ENCODE assay signal across 8 cellular contexts in genomic region chr6:125781307-125781868, GRCh38. TPM values are rescaled to one million over a fixed set of nuclear protein-coding genes. Genes with fewer than 3 reads are reported as not detected.
DNase-seq lines count a peak whose midpoint lies in the region; ATAC-seq and TF ChIP-seq lines count a peak whose summit lies in the region.

No MANE protein-coding gene starts in this region.

- POLR2A ChIA-PET in WTC11 (lab: Charles Lee): interaction anchor here (0.5 to 2.0 kb wide), 7 partner anchors 9 to 418 kb away, joined by 3 to 27 read pairs (median 4); partner anchors contain the start of genes NCOA7 and TRMT11

- no peaks in the 10 kb centered on the region for H4K20me1 ChIP-seq in MM.1S (ENCODE audit: insufficient read depth, low read length)

- TF ChIP-seq CTCF in HFF-Myc (IDR thresholded peaks at IDR 0.05; ENCODE audit: low read depth, low read length, missing control alignments) (peak; percentile 14), MM.1S (IDR thresholded peaks at IDR 0.05; ENCODE audit: low read length) (peak; percentile 26), WTC11 (IDR thresholded peaks at IDR 0.05) (no peak), prostate gland (IDR thresholded peaks at IDR 0.05) (no peak)

- peaks cover 7% of the 10 kb centered on the region; the same call in 1 of the 2 replicates for H3K4me1 ChIP-seq in MM.1S (ENCODE audit: low read length)
- H3K4me1 ChIP-seq in prostate gland (replicated peaks): no peaks in the 10 kb centered on the region

- H3K27me3 Mint-ChIP-seq in activated T-cell treated with anti-CD3 and anti-CD28 coated beads, Interleukin-2, amount 50 U/mL, for 24 hours: no peaks in the 10 kb centered on the region
- no peaks in the 10 kb centered on the region; the same call in 1 of the 2 replicates for H3K27me3 Mint-ChIP-seq in WTC11 (ENCODE audit: low read depth)

- H3K27ac ChIP-seq in MM.1S (ENCODE audit: low read length) (peak overlapping the region; percentile 91), prostate gland (peak overlapping the region; percentile 76 to 80)

- peaks cover 20% of the 10 kb centered on the region for H3K4me1 Mint-ChIP-seq in activated T-cell treated with anti-CD3 and anti-CD28 coated beads, Interleukin-2, amount 50 U/mL, for 24 hours (ENCODE audit: low read depth)
- H3K4me1 Mint-ChIP-seq in WTC11: no peaks in the 10 kb centered on the region; the same call in 1 of the 2 replicates

- H3K9me3 ChIP-seq in MM.1S (replicated peaks; ENCODE audit: insufficient read depth, low read length) (no peaks in the 10 kb centered on the region), prostate gland (no peaks in the 10 kb centered on the region)

- peak overlapping the region; percentile 95 for H2AFZ ChIP-seq in MM.1S (ENCODE audit: low read length)

- no peak overlapping the region for H3K4me3 Mint-ChIP-seq in activated T-cell treated with anti-CD3 and anti-CD28 coated beads, Interleukin-2, amount 50 U/mL, for 24 hours
- no peak overlapping the region for H3K4me3 Mint-ChIP-seq in WTC11

- H3K79me2 ChIP-seq in MM.1S (ENCODE audit: low read length): peaks cover 9% of the 10 kb centered on the region

- peaks cover 15% of the 10 kb centered on the region for H3F3A ChIP-seq in MM.1S (ENCODE audit: insufficient read depth, low read length)

- H3K4me2 ChIP-seq in MM.1S (ENCODE audit: low read depth, low read length): peak overlapping the region; percentile 88

- 1% methylated on average over 3 of the region's 3 CpGs for WGBS in prostate gland

- CTCF ChIA-PET in WTC11 (lab: Charles Lee): interaction anchor here (0.8 to 2.2 kb wide), 9 partner anchors 10 to 199 kb away, joined by 3 to 28 read pairs (median 5); partner anchors contain the start of genes HINT3 and NCOA7

- H3K9ac ChIP-seq in MM.1S (ENCODE audit: low read length): peak overlapping the region; percentile 78

- ATAC-seq in WTC11: peak; percentile 19

- TF ChIP-seq POLR2A in prostate gland (IDR thresholded peaks at IDR 0.05): no peak

- H3K27ac Mint-ChIP-seq in activated T-cell treated with anti-CD3 and anti-CD28 coated beads, Interleukin-2, amount 50 U/mL, for 24 hours: no peak overlapping the region
- H3K27ac Mint-ChIP-seq in WTC11: no peak overlapping the region

- no peaks in the 10 kb centered on the region for H3K27me3 ChIP-seq in MM.1S (replicated peaks; ENCODE audit: insufficient read depth, low read length)
- no peaks in the 10 kb centered on the region for H3K27me3 ChIP-seq in prostate gland (replicated peaks; ENCODE audit: insufficient read depth)

- DNase-seq in activated T-cell treated with anti-CD3 and anti-CD28 coated beads for 1 hour (ENCODE audit: low read depth): peak; percentile 40
- no peak for DNase-seq in activated T-cell treated with anti-CD3 and anti-CD28 coated beads, Interleukin-2, amount 50 U/mL, for 24 hours
- no peak for DNase-seq in HFF-Myc (ENCODE audit: extremely low read depth, low read depth)
- DNase-seq in MM.1S: peak; percentile 40
- DNase-seq in WTC11 (ENCODE audit: low spot score): no peak
- peak; percentile 6 for DNase-seq in fibroblast of gingiva (ENCODE audit: low read depth)
- DNase-seq in prostate gland (ENCODE audit: low spot score): no peak
- DNase-seq in NOMO-1 (lab: John Stamatoyannopoulos, UW; ENCODE audit: unreplicated experiment in 2 of 2): no peak

- H3K4me3 ChIP-seq in HFF-Myc (replicated peaks; ENCODE audit: low read depth, low read length) (peak overlapping the region; percentile 61), MM.1S (ENCODE audit: low read length) (peak overlapping the region; percentile 85), prostate gland (peak overlapping the region; percentile 42 to 43)

- H3K9me3 Mint-ChIP-seq in activated T-cell treated with anti-CD3 and anti-CD28 coated beads, Interleukin-2, amount 50 U/mL, for 24 hours: no peaks in the 10 kb centered on the region
- peaks cover 20% of the 10 kb centered on the region for H3K9me3 Mint-ChIP-seq in WTC11

- peaks cover 16% of the 10 kb centered on the region for H3K36me3 Mint-ChIP-seq in activated T-cell treated with anti-CD3 and anti-CD28 coated beads, Interleukin-2, amount 50 U/mL, for 24 hours (ENCODE audit: low read depth)
- peaks cover 4% of the 10 kb centered on the region; the same call in 1 of the 2 replicates for H3K36me3 Mint-ChIP-seq in WTC11

- intact Hi-C loops in prostate gland (cut with DNase I): loop anchor here (2.0 kb wide), 1 partner anchor 175 kb away; the partner anchor contains the start of gene HINT3

- H3K36me3 ChIP-seq in MM.1S (replicated peaks; ENCODE audit: insufficient read depth, low read length) (no peaks in the 10 kb centered on the region), prostate gland (no peaks in the 10 kb centered on the region)

- H3K9me2 ChIP-seq in MM.1S (replicated peaks; ENCODE audit: insufficient read depth, low read length): no peaks in the 10 kb centered on the region

TF ChIP-seq in WTC11, 78 proteins besides CTCF, POLR2A, EP300 and RAD21:
- TF ChIP-seq MYBL2 (CRISPR knock-in tag; IDR thresholded peaks at IDR 0.05) (no peak), ZNF416 (CRISPR knock-in tag; IDR thresholded peaks at IDR 0.05) (no peak), ATF3 (CRISPR knock-in tag; conservative IDR thresholded peaks at IDR 0.05) (no peak), PRRX2 (CRISPR knock-in tag; IDR thresholded peaks at IDR 0.05) (no peak), MAX (CRISPR knock-in tag; IDR thresholded peaks at IDR 0.05) (no peak), NR1H2 (CRISPR knock-in tag; IDR thresholded peaks at IDR 0.05) (no peak)
- TF ChIP-seq, protein P1, sequence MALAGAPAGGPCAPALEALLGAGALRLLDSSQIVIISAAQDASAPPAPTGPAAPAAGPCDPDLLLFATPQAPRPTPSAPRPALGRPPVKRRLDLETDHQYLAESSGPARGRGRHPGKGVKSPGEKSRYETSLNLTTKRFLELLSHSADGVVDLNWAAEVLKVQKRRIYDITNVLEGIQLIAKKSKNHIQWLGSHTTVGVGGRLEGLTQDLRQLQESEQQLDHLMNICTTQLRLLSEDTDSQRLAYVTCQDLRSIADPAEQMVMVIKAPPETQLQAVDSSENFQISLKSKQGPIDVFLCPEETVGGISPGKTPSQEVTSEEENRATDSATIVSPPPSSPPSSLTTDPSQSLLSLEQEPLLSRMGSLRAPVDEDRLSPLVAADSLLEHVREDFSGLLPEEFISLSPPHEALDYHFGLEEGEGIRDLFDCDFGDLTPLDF (CRISPR knock-in tag; IDR thresholded peaks at IDR 0.05): no peak

RNA-seq across cellular contexts. Expression of gene NCOA7, which starts 9.4 kb away (rescaled TPM):
- total RNA-seq in WTC11 (2021) (9.0 to 14.4 TPM (median 9.9 TPM) in 3 replicates), prostate gland (10 to 100 TPM; 15.5 to 15.6 TPM)

RNA-seq across cellular contexts. Expression of gene HEY2, which starts 32.0 kb away (rescaled TPM):
- total RNA-seq in WTC11 (2021) (10.6 to 12.3 TPM (median 11.5 TPM) in 3 replicates), prostate gland (1 to 10 TPM; 1.0 to 5.3 TPM)

Comparison
In these comparisons a context has a peak if more than half of its experiments do, and no peak if none do; other contexts are left out.
1. DNase-seq: peak in activated T-cell treated with anti-CD3 and anti-CD28 coated beads for 1 hour (single experiment), MM.1S (single experiment) and fibroblast of gingiva (single experiment); none in activated T-cell treated with anti-CD3 and anti-CD28 coated beads, Interleukin-2, amount 50 U/mL, for 24 hours (single experiment), HFF-Myc (single experiment), WTC11 (single experiment), prostate gland (single experiment) and NOMO-1 (0 of 2).
2. CTCF ChIP-seq: peak in HFF-Myc (single experiment) and MM.1S (single experiment); none in WTC11 (single experiment) and prostate gland (0 of 4).
3. Peak in every context shown above with its lines, with median percentiles within 50 percentile points of each other: H3K4me3 ChIP-seq.